In the genomic region with DNA sequence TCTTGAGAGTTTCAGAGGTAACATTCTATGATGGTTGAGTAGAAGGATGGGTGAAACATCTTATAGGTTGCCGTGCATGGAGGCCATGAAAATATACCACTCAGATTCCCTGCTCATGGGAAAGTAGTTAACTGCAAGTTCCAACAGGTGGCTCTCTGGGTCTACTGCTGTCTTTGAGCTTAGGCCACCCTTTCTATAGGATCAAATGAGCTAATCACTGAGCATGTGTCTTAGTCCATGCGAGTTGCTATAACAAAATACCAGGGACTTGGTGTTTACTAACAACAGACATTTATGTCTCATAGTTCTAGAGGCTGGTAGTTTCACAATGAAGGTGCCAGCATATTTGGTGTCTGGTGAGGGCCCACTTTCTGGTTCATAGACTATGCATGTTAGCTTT, we compare ENCODE assay signal across 12 cellular contexts.
DNase-seq lines count a peak whose midpoint lies in the region; ATAC-seq, FAIRE-seq and TF ChIP-seq lines count a peak whose summit lies in the region.
"Had no signal": no experiment of that assay in that cellular context is flagged by ENCODE, and none has a peak within 500 bp of the region (broad histone marks: within the 10 kb centered on the region; RNA-seq: fewer than 3 reads in every experiment).

No MANE protein-coding gene starts in this region.

- H3K9ac ChIP-seq in GM12878 (ENCODE audit: control insufficient read depth, insufficient read depth, low read length): no peak overlapping the region

- CTCF ChIA-PET in GM12878 (lab: Yijun Ruan, JAX): interaction anchor here (1.0 to 1.1 kb wide), 2 partner anchors 10 to 1460 kb away, joined by 3 to 4 read pairs; no protein-coding TSS in a partner anchor

- DNase-seq in GM23338 (ENCODE audit: low spot score) (peak; percentile 66), NCI-H226 (peak; percentile 23), GM12878 (ENCODE audit: low read depth, low spot score) (no peak), lung microvascular endothelial cell (ENCODE audit: low read depth in 2 of 2) (peak; percentile 16 to 51), dorsolateral prefrontal cortex (no peak)
- DNase-seq: activated CD4-positive, alpha-beta T cell treated with anti-CD3 and anti-CD28 coated beads, Interleukin-2, amount 10 ng/mL, durations not matched to agents 7 days and 5 days; adrenal gland; stimulated activated CD4-positive, alpha-beta T cell treated with anti-CD3 and anti-CD28 coated beads, Interleukin-15, amount 100 ng/mL, for 24 hours had no signal

- H3K9me3 Mint-ChIP-seq in GM23338: peaks cover 10% of the 10 kb centered on the region; the same call in 2 of the 3 replicates
- H3K9me3 Mint-ChIP-seq: activated CD4-positive, alpha-beta T cell treated with anti-CD3 and anti-CD28 coated beads, Interleukin-2, amount 10 ng/mL, durations not matched to agents 7 days and 5 days had no signal

- POLR2A ChIA-PET in GM12878 (lab: Charles Lee): no interaction called here

- no peak overlapping the region for H3K4me2 ChIP-seq in GM23338
- H3K4me2 ChIP-seq in GM12878 (ENCODE audit: control insufficient read depth, insufficient read depth): no peak overlapping the region

- SMC1A ChIA-PET in GM12878 (lab: Charles Lee; ENCODE audit: uncharacterized antibody, unreplicated experiment): interaction anchor here (1.0 kb wide), 1 partner anchor 14 kb away, joined by 4 read pairs; no protein-coding TSS in a partner anchor

- H3K4me3 ChIP-seq in GM23338 (no peak overlapping the region), GM12878 (no peak overlapping the region), dorsolateral prefrontal cortex (no peak overlapping the region)
- H3K4me3 ChIP-seq: adrenal gland, K562 had no signal

- TF ChIP-seq RAD21 in GM12878 (IDR thresholded peaks at IDR 0.05; ENCODE audit: insufficient read depth, low read depth, low read length): 0 out of 2 replicates have a peak, but pooled peaks have one; percentile 14

- no peak for TF ChIP-seq POLR2A in GM12878 (IDR thresholded peaks at IDR 0.05; ENCODE audit: low read depth, low read length)

- H2AFZ ChIP-seq in GM23338: no peak overlapping the region
- no peak overlapping the region for H2AFZ ChIP-seq in GM12878 (ENCODE audit: control insufficient read depth, low read depth, low read length)

- FAIRE-seq in GM12878 (lab: Jason Lieb, UNC): no peak
- FAIRE-seq: K562 had no signal

- H3K27me3 ChIP-seq in GM23338 (ENCODE audit: insufficient read depth): no peaks in the 10 kb centered on the region
- H3K27me3 ChIP-seq in GM12878 (replicated peaks in 1 of 2; ENCODE audit: control insufficient read depth in 2 of 2, insufficient read depth in 2 of 2, low read length in 1 of 2): no peaks in the 10 kb centered on the region
- H3K27me3 ChIP-seq in dorsolateral prefrontal cortex: no peaks in the 10 kb centered on the region
- H3K27me3 ChIP-seq: adrenal gland had no signal

- WGBS in GM12878 (ENCODE audit: insufficient coverage, insufficient replicate concordance, low lambda C conversion rate, missing lambda C conversion rate): 0% methylated on average over 2 of the region's 2 CpGs

- peaks cover 1% of the 10 kb centered on the region for H3K27me3 Mint-ChIP-seq in GM23338 (ENCODE audit: insufficient read depth, low read depth, poor library complexity)
- H3K27me3 Mint-ChIP-seq: activated CD4-positive, alpha-beta T cell treated with anti-CD3 and anti-CD28 coated beads, Interleukin-2, amount 10 ng/mL, durations not matched to agents 7 days and 5 days had no signal

- H3K27ac Mint-ChIP-seq in GM23338: no peak overlapping the region
- H3K27ac Mint-ChIP-seq: activated CD4-positive, alpha-beta T cell treated with anti-CD3 and anti-CD28 coated beads, Interleukin-2, amount 10 ng/mL, durations not matched to agents 7 days and 5 days had no signal

- no peak for TF ChIP-seq EP300 in GM12878 (IDR thresholded peaks at IDR 0.05; ENCODE audit: borderline replicate concordance in 1 of 2, control insufficient read depth in 1 of 2, low read depth in 2 of 2, low read length in 2 of 2)

- H3K36me3 Mint-ChIP-seq in GM23338 (ENCODE audit: low read depth): peaks cover 8% of the 10 kb centered on the region

- no peaks in the 10 kb centered on the region for H3K9me3 ChIP-seq in GM12878 (replicated peaks; ENCODE audit: control insufficient read depth, insufficient read depth, low read length)
- H3K9me3 ChIP-seq: adrenal gland had no signal

- no peaks in the 10 kb centered on the region for H3K4me1 ChIP-seq in GM23338 (ENCODE audit: insufficient read depth)
- H3K4me1 ChIP-seq in GM12878 (ENCODE audit: control insufficient read depth, insufficient read depth, low read length): no peaks in the 10 kb centered on the region
- H3K4me1 ChIP-seq: adrenal gland had no signal

- no peaks in the 10 kb centered on the region for H3F3A ChIP-seq in GM23338 (replicated peaks; ENCODE audit: low read depth)

- RAD21 ChIA-PET in GM12878 (lab: Charles Lee; ENCODE audit: unreplicated experiment): no interaction called here

- H3K4me3 Mint-ChIP-seq in GM23338: no peak overlapping the region
- H3K4me3 Mint-ChIP-seq: activated CD4-positive, alpha-beta T cell treated with anti-CD3 and anti-CD28 coated beads, Interleukin-2, amount 10 ng/mL, durations not matched to agents 7 days and 5 days had no signal

- no peaks in the 10 kb centered on the region for H3K79me2 ChIP-seq in GM23338 (replicated peaks; ENCODE audit: insufficient read depth)
- no peaks in the 10 kb centered on the region for H3K79me2 ChIP-seq in GM12878 (ENCODE audit: control insufficient read depth, insufficient read depth, low read length)

- intact Hi-C loops in GM12878 (cut with micrococcal nuclease; ENCODE audit: unreplicated experiment): no loop called here
- intact Hi-C loops in dorsolateral prefrontal cortex (cut with DNase I): no loop called here

- BruUV-seq in GM12878 (replicated peaks; lab: Mats Ljungman, UMichigan): no TSS peak

- H4K20me1 ChIP-seq in GM23338 (replicated peaks; ENCODE audit: insufficient read depth): no peaks in the 10 kb centered on the region
- H4K20me1 ChIP-seq in GM12878 (ENCODE audit: control insufficient read depth, insufficient read depth): no peaks in the 10 kb centered on the region

- no peaks in the 10 kb centered on the region for H3K4me1 Mint-ChIP-seq in GM23338
- H3K4me1 Mint-ChIP-seq: activated CD4-positive, alpha-beta T cell treated with anti-CD3 and anti-CD28 coated beads, Interleukin-2, amount 10 ng/mL, durations not matched to agents 7 days and 5 days had no signal

- TF ChIP-seq CTCF in GM23338 (conservative IDR thresholded peaks at IDR 0.05; ENCODE audit: low read depth in 2 of 2) (peak; percentile 58 to 82), GM12878 (IDR thresholded peaks at IDR 0.05 in 2 of 3, conservative IDR thresholded peaks at IDR 0.05 in 1 of 3; ENCODE audit: control insufficient read depth in 2 of 3, extremely low read depth in 1 of 3, insufficient read depth in 1 of 3, low read depth in 3 of 3, low read length in 3 of 3) (peak in 2 of 3 experiments; percentile 8; a peak in 2 of 6 replicates), dorsolateral prefrontal cortex (IDR thresholded peaks at IDR 0.05 in 54 of 56, conservative IDR thresholded peaks at IDR 0.05 in 2 of 56; ENCODE audit: low read depth in 1 of 56, partially characterized antibody in 56 of 56) (peak in 12 of 56 donors; percentile 10 to 41 (median 22))

- ATAC-seq in GM23338 (peak; percentile 75), GM12878 (peak; percentile 63), GM21526 (IDR thresholded peaks at IDR 0.05; ENCODE audit: low FRiP score, unreplicated experiment) (no peak), HG02759 (IDR thresholded peaks at IDR 0.05; ENCODE audit: unreplicated experiment) (no peak), HG03175 (IDR thresholded peaks at IDR 0.05; ENCODE audit: unreplicated experiment) (no peak)
- ATAC-seq: K562 had no signal

- H3K27ac ChIP-seq in GM23338 (ENCODE audit: low read depth) (no peak overlapping the region), GM12878 (ENCODE audit: control insufficient read depth, insufficient read depth) (no peak overlapping the region), dorsolateral prefrontal cortex (no peak overlapping the region)
- H3K27ac ChIP-seq: adrenal gland had no signal

- H3K36me3 ChIP-seq in GM23338 (ENCODE audit: insufficient read depth) (no peaks in the 10 kb centered on the region), GM12878 (ENCODE audit: control insufficient read depth in 2 of 2, insufficient read depth in 2 of 2, low read length in 1 of 2) (no peaks in the 10 kb centered on the region)
- H3K36me3 ChIP-seq: adrenal gland had no signal

- H3K9me2 ChIP-seq in GM23338 (ENCODE audit: insufficient read depth): no peaks in the 10 kb centered on the region

- in situ Hi-C loops in GM12878 (cut with MboI): no loop called here

TF ChIP-seq in GM12878, 131 proteins besides CTCF, POLR2A, EP300 and RAD21:
- no peak for TF ChIP-seq NFXL1 (IDR thresholded peaks at IDR 0.05; ENCODE audit: borderline replicate concordance)

Comparison
In these comparisons a context has a peak if more than half of its experiments do, and no peak if none do; other contexts are left out.
1. ATAC-seq: peak in GM23338 (single experiment) and GM12878 (single experiment); none in GM21526 (single experiment), HG02759 (single experiment) and HG03175 (single experiment).
2. DNase-seq: peak in GM23338 (single experiment), NCI-H226 (single experiment) and lung microvascular endothelial cell (2 of 2); none in GM12878 (single experiment) and dorsolateral prefrontal cortex (0 of 10).